ENCODE assay signal across 13 cellular contexts in genomic region chr3:149468504-149469212, GRCh38. TPM values are rescaled to one million over a fixed set of nuclear protein-coding genes. Genes with fewer than 3 reads are reported as not detected.
DNase-seq lines count a peak whose midpoint lies in the region; ATAC-seq, FAIRE-seq and TF ChIP-seq lines count a peak whose summit lies in the region.
"Had no signal": no experiment of that assay in that cellular context is flagged by ENCODE, and none has a peak within 500 bp of the region (broad histone marks: within the 10 kb centered on the region; RNA-seq: fewer than 3 reads in every experiment).

No MANE protein-coding gene starts in this region.

- CTCF ChIA-PET in HepG2 (lab: Yijun Ruan, JAX; ENCODE audit: low intra/inter-chr PET ratio, low total read pairs): no interaction called here

- no peak for TF ChIP-seq POLR2A in HepG2 (IDR thresholded peaks at IDR 0.05; ENCODE audit: insufficient read depth in 1 of 2, low read depth in 2 of 2, low read length in 2 of 2)
- TF ChIP-seq POLR2A in sigmoid colon (IDR thresholded peaks at IDR 0.05): no peak

- no peaks in the 10 kb centered on the region for H3K36me3 ChIP-seq in HepG2 (replicated peaks in 1 of 2; ENCODE audit: control insufficient read depth in 1 of 2, insufficient read depth in 2 of 2, low read length in 2 of 2)
- H3K36me3 ChIP-seq in sigmoid colon: no peaks in the 10 kb centered on the region

- H4K20me1 ChIP-seq in HepG2 (ENCODE audit: insufficient read depth, low read length): no peaks in the 10 kb centered on the region

- no peaks in the 10 kb centered on the region for H3K79me2 ChIP-seq in HepG2 (ENCODE audit: insufficient read depth, low read length)

- TF ChIP-seq RAD21 in HepG2 (CRISPR knock-in tag; IDR thresholded peaks at IDR 0.05): no peak

- DNase-seq in HepG2 (ENCODE audit: low spot score) (peak; percentile 35), iPS-NIHi11 (ENCODE audit: low spot score) (no peak), NCI-H2107 (lab: John Stamatoyannopoulos, UW) (no peak), MV-4-11 (lab: John Stamatoyannopoulos, UW) (no peak), sigmoid colon (no peak)
- DNase-seq: effector CD4-positive, alpha-beta T cell had no signal

- 51% methylated on average over 2 of the region's 2 CpGs for whole genome bisulfite sequencing in HepG2 (ENCODE audit: low lambda C conversion rate)
- 91 to 94% methylated on average over 2 of the region's 2 CpGs for WGBS in sigmoid colon, 2 donors

- TF ChIP-seq CTCF in HepG2 (CRISPR knock-in tag; IDR thresholded peaks at IDR 0.05): no peak
- TF ChIP-seq CTCF in sigmoid colon (IDR thresholded peaks at IDR 0.05): no peak

- peak overlapping the region; percentile 20 for H3K27ac ChIP-seq in HepG2 (ENCODE audit: extremely low read length, insufficient read depth, low read length)
- no peak overlapping the region for H3K27ac ChIP-seq in sigmoid colon

- intact Hi-C loops in HepG2 (cut with micrococcal nuclease; ENCODE audit: unreplicated experiment): no loop called here
- intact Hi-C loops in sigmoid colon (cut with DNase I): no loop called here

- 0 out of 2 replicates have a peak overlapping the region, but pooled peaks have one; percentile 12 for H3K9ac ChIP-seq in HepG2 (ENCODE audit: insufficient read depth, low read depth, low read length)

- no peaks in the 10 kb centered on the region for H3K9me3 ChIP-seq in HepG2 (ENCODE audit: low read length)
- no peaks in the 10 kb centered on the region for H3K9me3 ChIP-seq in sigmoid colon

- ATAC-seq in GM18868 (IDR thresholded peaks at IDR 0.05; ENCODE audit: unreplicated experiment): peak; percentile 75
- ATAC-seq in GM21786 (IDR thresholded peaks at IDR 0.05; ENCODE audit: unreplicated experiment): peak; percentile 92
- peak; percentile 97 for ATAC-seq in HG03432 (IDR thresholded peaks at IDR 0.05; ENCODE audit: unreplicated experiment)
- peak; percentile 95 for ATAC-seq in HepG2

- no peaks in the 10 kb centered on the region for H3K27me3 ChIP-seq in HepG2 (ENCODE audit: control insufficient read depth in 1 of 2, insufficient read depth in 2 of 2, low read length in 2 of 2)
- H3K27me3 ChIP-seq in sigmoid colon: no peaks in the 10 kb centered on the region

- H3K4me1 ChIP-seq in HepG2 (ENCODE audit: insufficient read depth, low read length): peaks cover 19% of the 10 kb centered on the region
- H3K4me1 ChIP-seq in sigmoid colon: peaks cover 0 to 7% (median 5%) of the 10 kb centered on the region in 4 donors

- H3K4me2 ChIP-seq in HepG2 (ENCODE audit: low read depth, low read length): peak overlapping the region; percentile 32; the same call in 1 of the 2 replicates

- POLR2A ChIA-PET in HepG2 (lab: Yijun Ruan, JAX): no interaction called here

- no peak for FAIRE-seq in HepG2 (lab: Jason Lieb, UNC)

- in situ Hi-C loops in HepG2 (cut with HindIII; ENCODE audit: extremely low pct_ligation_motif_present, low pct_unique_long_range_greater_than_20kb): no loop called here

- no TSS peak for BruUV-seq in HepG2 (replicated peaks; lab: Mats Ljungman, UMichigan)

- H3K4me3 ChIP-seq in HepG2 (replicated peaks in 1 of 3; ENCODE audit: insufficient read depth in 1 of 3, low read depth in 2 of 3, low read length in 3 of 3) (no peak overlapping the region), sigmoid colon (no peak overlapping the region)

- H2AFZ ChIP-seq in HepG2 (ENCODE audit: low read length): no peak overlapping the region

- TF ChIP-seq EP300 in HepG2 (IDR thresholded peaks at IDR 0.05; ENCODE audit: low read depth in 2 of 2, low read length in 2 of 2) (0 out of 4 replicates have a peak, but pooled peaks of 1 of the 2 experiments have one; percentile 18), HepG2 (CRISPR knock-in tag; IDR thresholded peaks at IDR 0.05; ENCODE audit: borderline replicate concordance) (no peak), sigmoid colon (IDR thresholded peaks at IDR 0.05) (no peak)

TF ChIP-seq in HepG2, 621 proteins besides CTCF, POLR2A, EP300 and RAD21 (continues in another document):
- TF ChIP-seq PPARG (CRISPR knock-in tag; conservative IDR thresholded peaks at IDR 0.05) (peak; percentile 73), CREB1 (IDR thresholded peaks at IDR 0.05) (no peak), CREB1 (CRISPR knock-in tag; IDR thresholded peaks at IDR 0.05) (0 out of 2 replicates have a peak, but pooled peaks have one; percentile 25), SALL1 (CRISPR knock-in tag; IDR thresholded peaks at IDR 0.05) (peak; percentile 48; the same call in 1 of the 2 replicates), ZNF253 (CRISPR knock-in tag; IDR thresholded peaks at IDR 0.05; ENCODE audit: borderline replicate concordance) (no peak), ZNF850 (CRISPR knock-in tag; conservative IDR thresholded peaks at IDR 0.05) (no peak), ONECUT2 (CRISPR knock-in tag; IDR thresholded peaks at IDR 0.05) (peak; percentile 76), KLF9 (CRISPR knock-in tag; IDR thresholded peaks at IDR 0.05; ENCODE audit: low read depth) (no peak), ZNF775 (CRISPR knock-in tag; IDR thresholded peaks at IDR 0.05; ENCODE audit: borderline replicate concordance) (no peak), MED1 (CRISPR knock-in tag; IDR thresholded peaks at IDR 0.05) (peak; percentile 27; the same call in 1 of the 2 replicates), ZBTB39 (CRISPR knock-in tag; IDR thresholded peaks at IDR 0.05) (no peak), HNF4A (CRISPR knock-in tag; IDR thresholded peaks at IDR 0.05) (peak; percentile 40; the same call in 1 of the 2 replicates)
- TF ChIP-seq, protein P1, sequence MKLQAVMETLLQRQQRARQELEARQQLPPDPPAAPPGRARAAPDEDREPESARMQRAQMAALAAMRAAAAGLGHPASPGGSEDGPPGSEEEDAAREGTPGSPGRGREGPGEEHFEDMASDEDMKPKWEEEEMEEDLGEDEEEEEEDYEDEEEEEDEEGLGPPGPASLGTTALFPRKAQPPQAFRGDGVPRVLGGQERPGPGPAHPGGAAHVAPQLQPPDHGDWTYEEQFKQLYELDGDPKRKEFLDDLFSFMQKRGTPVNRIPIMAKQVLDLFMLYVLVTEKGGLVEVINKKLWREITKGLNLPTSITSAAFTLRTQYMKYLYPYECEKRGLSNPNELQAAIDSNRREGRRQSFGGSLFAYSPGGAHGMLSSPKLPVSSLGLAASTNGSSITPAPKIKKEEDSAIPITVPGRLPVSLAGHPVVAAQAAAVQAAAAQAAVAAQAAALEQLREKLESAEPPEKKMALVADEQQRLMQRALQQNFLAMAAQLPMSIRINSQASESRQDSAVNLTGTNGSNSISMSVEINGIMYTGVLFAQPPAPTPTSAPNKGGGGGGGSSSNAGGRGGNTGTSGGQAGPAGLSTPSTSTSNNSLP (IDR thresholded peaks at IDR 0.05; ENCODE audit: low read depth, low read length): peak; percentile 60

RNA-seq across cellular contexts. Expression of gene TM4SF4, which starts 5.8 kb away (rescaled TPM):
- total RNA-seq in HepG2 (2016; rRNA removed; fragmentation: Illumina TruSeq; extraction: Trizol) (0.77 and 0.95 TPM in 2 replicates), sigmoid colon (10 to 100 TPM in 2 of 4 donors, 1 to 10 TPM in 2; 4.1 to 17.1 (median 10.6) TPM)
- total RNA-seq in HepG2 (2016; cell fraction: cytosol; rRNA removed; fragmentation: Illumina TruSeq; extraction: Trizol; ENCODE audit: low read depth): 0.91 TPM in 1 of 2 replicates, not detected in the other
- 0.34 and 1.4 TPM in 2 replicates for total RNA-seq in HepG2 (2016; cell fraction: insoluble cytoplasmic fraction; rRNA removed; fragmentation: Illumina TruSeq; extraction: Trizol)
- 0.59 and 0.62 TPM in 2 replicates for total RNA-seq in HepG2 (2016; cell fraction: membrane; rRNA removed; fragmentation: Illumina TruSeq; extraction: Trizol)
- 0.75 and 1.1 TPM in 2 replicates for total RNA-seq in HepG2 (2016; cell fraction: nucleus; rRNA removed; fragmentation: Illumina TruSeq; extraction: Trizol)
- polyA plus RNA-seq in HepG2 (2011; rRNA removed) (0.63 and 0.89 TPM in 2 replicates), sigmoid colon (1 to 10 TPM in 1 of 3 donors, under 1 TPM in 1, not detected in 1; 0.92 to 5.8 TPM)
- 0.90 and 1.1 TPM in 2 replicates for polyA plus RNA-seq in HepG2 (2011; cell fraction: cytosol; rRNA removed)
- polyA plus RNA-seq in HepG2 (2011; cell fraction: nucleus; rRNA removed): 0.66 TPM in 1 of 2 replicates, not detected in the other
- polyA plus RNA-seq in HepG2 (2012): 0.47 and 0.86 TPM in 2 replicates
- polyA plus RNA-seq in HepG2 (2016; cell fraction: cytosol; fragmentation: Illumina TruSeq; extraction: Trizol; ENCODE audit: low read depth): 0.21 and 0.29 TPM in 2 replicates
- polyA plus RNA-seq in HepG2 (2016; cell fraction: insoluble cytoplasmic fraction; fragmentation: Illumina TruSeq; extraction: Trizol; ENCODE audit: low read depth): 0.45 and 0.89 TPM in 2 replicates
- polyA plus RNA-seq in HepG2 (2016; cell fraction: membrane; fragmentation: Illumina TruSeq; extraction: Trizol; ENCODE audit: low read depth): 0.15 and 0.21 TPM in 2 replicates
- 0.72 and 1.8 TPM in 2 replicates for polyA plus RNA-seq in HepG2 (2016; cell fraction: nucleus; fragmentation: Illumina TruSeq; extraction: Trizol; ENCODE audit: insufficient read depth, low read depth)
- 0.36 TPM in 1 of 2 replicates, not detected in the other for polyA minus RNA-seq in HepG2 (2011; rRNA and poly(A)+ RNA removed; ENCODE audit: low replicate concordance)
- polyA minus RNA-seq in HepG2 (2011; cell fraction: cytosol; rRNA and poly(A)+ RNA removed): 1.3 TPM in 1 of 2 replicates, not detected in the other
- polyA minus RNA-seq in HepG2 (2011; cell fraction: nucleus; rRNA and poly(A)+ RNA removed): 1.0 and 1.6 TPM in 2 replicates
- total RNA-seq: activated T-helper 2 cell treated with anti-CD3 and anti-CD28 coated beads, Interferon-gamma antibody, Interleukin-2, Interleukin-4, amounts not matched to agents 10 μg/mL and 5 μg/mL and 100 μg/mL, durations not matched to agents 14 hours and 24 hours and 36 hours; lower leg skin; subcutaneous adipose tissue; T-helper 2 cell treated with Interferon-gamma antibody and Interleukin-4, amounts not matched to agents 100 ng/mL and 5 ng/mL, for 36 hours had no signal
